15 cellular contexts compared by ENCODE assay signal in genomic region chr13:103883698-103884097, GRCh38.
DNase-seq lines count a peak whose midpoint lies in the region; ATAC-seq, FAIRE-seq and TF ChIP-seq lines count a peak whose summit lies in the region.
"Had no signal": no experiment of that assay in that cellular context is flagged by ENCODE, and none has a peak within 500 bp of the region (broad histone marks: within the 10 kb centered on the region; RNA-seq: fewer than 3 reads in every experiment).

No MANE protein-coding gene starts in this region.

- ATAC-seq in HG02840 (IDR thresholded peaks at IDR 0.05; ENCODE audit: low FRiP score, unreplicated experiment) = no peak
- no peak for ATAC-seq in GM21515 (IDR thresholded peaks at IDR 0.05; ENCODE audit: unreplicated experiment)
- ATAC-seq: stimulated activated naive CD8-positive, alpha-beta T cell treated with anti-CD3 and anti-CD28 coated beads, Interleukin-15, amount 100 ng/mL, for 72 hours had no signal

- DNase-seq in H54 (ENCODE audit: insufficient read length, low spot score) (no peak), foreskin fibroblast (peak; percentile 10 to 41), retina (peak; percentile 54), NCI-H1048 (lab: John Stamatoyannopoulos, UW) (no peak), NCI-H1436 (lab: John Stamatoyannopoulos, UW) (no peak)
- DNase-seq: activated gamma-delta T cell treated with Interleukin-2 at 50 U/mL for 16 hours; cerebellar nuclear complex; stimulated activated naive CD8-positive, alpha-beta T cell treated with anti-CD3 and anti-CD28 coated beads, Interleukin-15, amount 100 ng/mL, for 72 hours; T-helper 9 cell had no signal

- TF ChIP-seq POLR2A in H54 (IDR thresholded peaks at IDR 0.05; ENCODE audit: low read depth, low read length) = no peak

- TF ChIP-seq CTCF in VCaP (conservative IDR thresholded peaks at IDR 0.05) = no peak
- no peak for TF ChIP-seq CTCF in foreskin fibroblast (IDR thresholded peaks at IDR 0.05; ENCODE audit: low read depth, low read length)

- FAIRE-seq in H54 (lab: Jason Lieb, UNC) = peak; percentile 67
- FAIRE-seq: G401.6 had no signal

- H3K27ac ChIP-seq in VCaP = peak overlapping the region; percentile 83
- H3K27ac ChIP-seq: BLaER1 had no signal

- no peak overlapping the region for H3K4me3 ChIP-seq in foreskin fibroblast (ENCODE audit: low read depth in 1 of 2, low read length in 2 of 2)
- H3K4me3 ChIP-seq: BLaER1, HAP-1 had no signal

Comparison
In these comparisons a context has a peak if more than half of its experiments do, and no peak if none do; other contexts are left out.
1. DNase-seq: peak in foreskin fibroblast (2 of 2) and retina (single experiment); none in H54 (single experiment), NCI-H1048 (single experiment) and NCI-H1436 (single experiment).